8 cellular contexts compared by ENCODE assay signal in the genomic region with DNA sequence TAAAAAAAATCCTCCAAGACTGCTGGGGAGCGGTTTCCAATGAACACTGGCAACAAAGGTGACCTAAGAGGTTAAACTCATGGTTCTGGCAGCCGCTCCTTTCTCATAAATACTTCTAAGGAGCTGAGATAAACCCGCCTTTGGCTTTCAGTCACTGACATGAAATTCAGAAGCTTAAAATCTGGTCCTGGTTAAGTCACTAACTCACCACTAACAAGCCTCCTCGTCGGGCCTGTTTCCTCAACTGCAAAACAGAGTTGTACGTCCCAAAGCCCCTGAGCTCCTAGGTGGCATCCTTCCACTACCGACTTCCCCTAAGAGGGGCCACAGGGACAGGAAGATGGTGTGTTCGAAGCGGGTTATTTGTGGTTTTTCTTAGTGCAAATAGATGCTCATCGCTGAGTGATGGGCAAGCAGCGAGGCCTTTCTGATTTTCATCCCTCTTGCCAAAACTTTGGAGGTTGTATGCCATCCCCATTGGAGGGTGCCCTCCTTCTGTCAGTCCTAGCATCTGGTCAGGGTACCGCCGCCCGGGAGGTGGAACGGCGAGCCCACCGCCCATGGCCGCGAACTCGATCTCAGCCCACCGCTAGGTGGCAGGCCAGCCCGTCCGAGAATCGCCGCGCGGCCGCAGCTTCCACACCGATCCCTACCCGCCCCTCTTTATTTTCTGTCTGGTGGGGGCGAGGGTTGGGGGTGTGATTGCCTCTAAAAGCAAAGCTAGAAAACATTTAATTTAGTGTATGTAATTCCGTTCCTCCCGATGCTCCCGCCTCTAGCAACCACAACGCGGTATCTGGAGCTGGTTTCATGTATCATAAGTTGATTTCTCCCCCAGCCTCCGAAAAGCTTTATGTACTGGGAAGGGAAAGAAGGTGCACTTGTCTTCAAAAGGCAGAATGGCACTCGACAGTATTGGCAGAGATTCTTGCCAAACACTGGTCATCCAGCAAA. TPM values are rescaled to one million over a fixed set of nuclear protein-coding genes. Genes with fewer than 3 reads are reported as not detected.
A peak's percentile ranks its signal among the peaks of the same experiment; 100 is the strongest.
DNase-seq lines count a peak whose midpoint lies in the region; ATAC-seq lines count a peak whose summit lies in the region.

No MANE protein-coding gene starts in this region.

- peak overlapping the region; percentile 96 for H3K4me2 ChIP-seq in mesendoderm (ENCODE audit: low read length)

- H2AK5ac ChIP-seq in mesendoderm (ENCODE audit: low read length), result no peak overlapping the region

- DNase-seq in NCI-H82 (lab: John Stamatoyannopoulos, UW), result peak; percentile 60
- no peak for DNase-seq in NCI-H82 treated with DMSO at 0.1 percent for 48 hours (lab: John Stamatoyannopoulos, UW; ENCODE audit: unreplicated experiment)
- DNase-seq in NCI-H510A treated with DMSO at 0.1 percent for 48 hours (lab: John Stamatoyannopoulos, UW), result peak; percentile 55
- peak; percentile 74 for DNase-seq in activated CD8-positive, alpha-beta memory T cell treated with anti-CD3 and anti-CD28 coated beads, Interleukin-2, amount 50 U/mL, for 4 hours
- DNase-seq in mesendoderm, result peak; percentile 65
- DNase-seq in stimulated activated CD4-positive, alpha-beta T cell treated with anti-CD3 and anti-CD28 coated beads, TNF-alpha, amount 100 ng/mL, for 4 hours (ENCODE audit: low read depth in 3 of 3), result peak in 2 of 3 experiments; percentile 55 to 62

- H3K4ac ChIP-seq in mesendoderm (ENCODE audit: low read depth, low read length), result no peak overlapping the region

- H4K5ac ChIP-seq in mesendoderm (ENCODE audit: low read length), result no peak overlapping the region

- no peaks in the 10 kb centered on the region for H3K27me3 ChIP-seq in endocrine pancreas (ENCODE audit: control insufficient read depth, insufficient read depth, low read length)
- no peaks in the 10 kb centered on the region for H3K27me3 ChIP-seq in mesendoderm (ENCODE audit: insufficient read depth, low read length, poor library complexity)

- no peaks in the 10 kb centered on the region for H3K79me1 ChIP-seq in mesendoderm (ENCODE audit: low read length)

- no peak overlapping the region for H2BK120ac ChIP-seq in mesendoderm (ENCODE audit: low read depth, low read length)

- H2BK15ac ChIP-seq in mesendoderm (replicated peaks; ENCODE audit: low read depth), result no peak overlapping the region

- ATAC-seq in HG03280 (IDR thresholded peaks at IDR 0.05; ENCODE audit: unreplicated experiment), result no peak

- H3K36me3 ChIP-seq in endocrine pancreas (ENCODE audit: control insufficient read depth, insufficient read depth, low read length), result no peaks in the 10 kb centered on the region
- no peaks in the 10 kb centered on the region for H3K36me3 ChIP-seq in mesendoderm (ENCODE audit: control insufficient read depth, insufficient read depth, low read length)

- H3K9ac ChIP-seq in endocrine pancreas (ENCODE audit: control insufficient read depth, insufficient read depth, low read length), result peak overlapping the region; percentile 80
- H3K9ac ChIP-seq in mesendoderm (ENCODE audit: low read length), result peak overlapping the region; percentile 60

- H3K23ac ChIP-seq in mesendoderm (ENCODE audit: low read length), result no peak overlapping the region

- H3K4me1 ChIP-seq in endocrine pancreas (ENCODE audit: control insufficient read depth, insufficient read depth, low read length) (no peaks in the 10 kb centered on the region), mesendoderm (ENCODE audit: control insufficient read depth, low read depth, low read length) (peaks cover 14% of the 10 kb centered on the region)

- no peak overlapping the region for H3K27ac ChIP-seq in mesendoderm (ENCODE audit: low read depth, low read length)

- H3K79me2 ChIP-seq in mesendoderm (ENCODE audit: control insufficient read depth, insufficient read depth, low read length), result no peaks in the 10 kb centered on the region

- no peaks in the 10 kb centered on the region for H3K9me3 ChIP-seq in endocrine pancreas (ENCODE audit: control insufficient read depth, low read length)

- no CpG with 5 or more reads among the region's 38 CpGs for WGBS in mesendoderm (ENCODE audit: extremely low coverage, insufficient coverage, low lambda C conversion rate)

- H3K18ac ChIP-seq in mesendoderm (ENCODE audit: low read length), result no peak overlapping the region

- no peak overlapping the region for H2BK5ac ChIP-seq in mesendoderm (ENCODE audit: low read length)

- H4K8ac ChIP-seq in mesendoderm (ENCODE audit: low read depth, low read length), result no peak overlapping the region

- peak overlapping the region; percentile 85 for H3K4me3 ChIP-seq in endocrine pancreas (ENCODE audit: control insufficient read depth, insufficient read depth, low read length)
- peak overlapping the region; percentile 41 for H3K4me3 ChIP-seq in mesendoderm (ENCODE audit: low read length)

- peak overlapping the region; percentile 91 for H3K56ac ChIP-seq in mesendoderm (ENCODE audit: low read length)

RNA-seq across cellular contexts. Expression of gene BCL6, which starts 4.5 kb away (rescaled TPM):
- 1.3 TPM for polyA plus RNA-seq in mesendoderm (2013, experiment 1 of 2)
- polyA plus RNA-seq in mesendoderm (2013, experiment 2 of 2), result 1.4 TPM

RNA-seq across cellular contexts. Expression of gene RTP2, which starts 38.4 kb away (rescaled TPM):
- not detected for polyA plus RNA-seq in mesendoderm (2013, experiment 1 of 2)
- not detected for polyA plus RNA-seq in mesendoderm (2013, experiment 2 of 2)
